In genomic region chr5:179623001-179623905, GRCh38 we compare ENCODE assay signal across 8 cellular contexts. TPM values are rescaled to one million over a fixed set of nuclear protein-coding genes. Genes with fewer than 3 reads are reported as not detected.
DNase-seq lines count a peak whose midpoint lies in the region; ATAC-seq, FAIRE-seq and TF ChIP-seq lines count a peak whose summit lies in the region.

Gene HNRNPH1, minus strand, starts transcription at chr5:179623671. Its CDS starts 538 bp downstream, at chr5:179623133.

- H3K27me3 ChIP-seq in psoas muscle (ENCODE audit: insufficient read depth in 3 of 3, low read length in 2 of 3) = no peaks in the 10 kb centered on the region

- peak within 1 kb of the TSS; percentile 93 for H3K27ac ChIP-seq in psoas muscle

- no peak for FAIRE-seq in urothelium cell line (lab: Jason Lieb, UNC)

- TF ChIP-seq CTCF in GM13977 (IDR thresholded peaks at IDR 0.05; ENCODE audit: extremely low read depth, insufficient read depth, missing control alignments) (no peak), psoas muscle (IDR thresholded peaks at IDR 0.05) (peak; percentile 12)

- in situ Hi-C loops in GM13977 (cut with MboI; ENCODE audit: low pct_unique_long_range_greater_than_20kb, low sequenced_read_pairs, unreplicated experiment) = no loop called here

- H3K4me1 Mint-ChIP-seq in T-helper 17 cell = peaks cover 47% of the 10 kb centered on the region

- H3K4me3 Mint-ChIP-seq in T-helper 17 cell = peak within 1 kb of the TSS; percentile 98

- peak within 1 kb of the TSS; percentile 79 for H3K4me3 ChIP-seq in psoas muscle

- H3K9me3 ChIP-seq in T-helper 17 cell (ENCODE audit: control insufficient read depth, low read length, poor library complexity, severe bottlenecking) (no peaks in the 10 kb centered on the region), psoas muscle (no peaks in the 10 kb centered on the region)

- 0 to 1% (median 0%) methylated on average over 76 to 93 of the region's 93 CpGs for WGBS in psoas muscle, 3 donors

- H3K36me3 Mint-ChIP-seq in T-helper 17 cell (ENCODE audit: low read depth) = peaks cover 20% of the 10 kb centered on the region

- peak; percentile 100 for DNase-seq in GM13977 (ENCODE audit: low spot score)
- DNase-seq in NCI-H1694 treated with DMSO at 0.1 percent for 48 hours (lab: John Stamatoyannopoulos, UW) = peak; percentile 97
- peak; percentile 91 to 98 (median 95) for DNase-seq in T-helper 17 cell
- peak; percentile 83 to 99 (median 96) for DNase-seq in amygdala (lab: John Stamatoyannopoulos, UW)
- DNase-seq in left ventricle myocardium superior = peak; percentile 98
- peak; percentile 97 to 99 for DNase-seq in psoas muscle
- peak; percentile 97 for DNase-seq in urothelium cell line (ENCODE audit: low spot score)

- peak; percentile 77 for ATAC-seq in HG02885 (IDR thresholded peaks at IDR 0.05; ENCODE audit: poor library complexity, unreplicated experiment)
- ATAC-seq in T-helper 17 cell = peak; percentile 80
- peak; percentile 88 for ATAC-seq in left ventricle myocardium superior
- ATAC-seq in psoas muscle = peak; percentile 88 to 89 (median 88)

- intact Hi-C loops in left ventricle myocardium superior (cut with micrococcal nuclease) (no loop called here), psoas muscle (cut with DNase I) (loop anchor here in 1 of 2 donors (5.0 kb wide), 1 partner anchor 74 kb away; the partner anchor contains the start of gene CANX)

- peak within 1 kb of the TSS; percentile 99 for H3K27ac Mint-ChIP-seq in T-helper 17 cell

- peaks cover 8 to 43% of the 10 kb centered on the region in 2 donors for H3K36me3 ChIP-seq in psoas muscle (ENCODE audit: insufficient read depth in 1 of 2, low read depth in 1 of 2)

- H3K4me1 ChIP-seq in psoas muscle = peaks cover 46% of the 10 kb centered on the region

- H3K27me3 Mint-ChIP-seq in T-helper 17 cell = peaks cover 5% of the 10 kb centered on the region

RNA-seq across cellular contexts. Expression of gene HNRNPH1, which starts in this region (rescaled TPM):
- total RNA-seq in T-helper 17 cell (1,000 to 10,000 TPM; 1,923 to 1,994 TPM), left ventricle myocardium superior (230 TPM), psoas muscle (100 to 1,000 TPM; 141 to 195 (median 179) TPM)
- 100 to 1,000 TPM; 105 to 226 (median 142) TPM for polyA plus RNA-seq in psoas muscle

Comparison
In these comparisons a context has a peak if more than half of its experiments do, and no peak if none do; other contexts are left out.
1. Peak in every context shown above with its lines: DNase-seq, ATAC-seq, H3K4me3 ChIP-seq and H3K27ac ChIP-seq.